In genomic region chr10:63698815-63699205, GRCh38 we compare ENCODE assay signal across 1 cellular context.
TF ChIP-seq lines count a peak whose summit lies in the region.

No MANE protein-coding gene starts in this region.

TF ChIP-seq in HEK293, 187 proteins besides CTCF, POLR2A, EP300 and RAD21 (continued from another document):
- TF ChIP-seq, protein P1, sequence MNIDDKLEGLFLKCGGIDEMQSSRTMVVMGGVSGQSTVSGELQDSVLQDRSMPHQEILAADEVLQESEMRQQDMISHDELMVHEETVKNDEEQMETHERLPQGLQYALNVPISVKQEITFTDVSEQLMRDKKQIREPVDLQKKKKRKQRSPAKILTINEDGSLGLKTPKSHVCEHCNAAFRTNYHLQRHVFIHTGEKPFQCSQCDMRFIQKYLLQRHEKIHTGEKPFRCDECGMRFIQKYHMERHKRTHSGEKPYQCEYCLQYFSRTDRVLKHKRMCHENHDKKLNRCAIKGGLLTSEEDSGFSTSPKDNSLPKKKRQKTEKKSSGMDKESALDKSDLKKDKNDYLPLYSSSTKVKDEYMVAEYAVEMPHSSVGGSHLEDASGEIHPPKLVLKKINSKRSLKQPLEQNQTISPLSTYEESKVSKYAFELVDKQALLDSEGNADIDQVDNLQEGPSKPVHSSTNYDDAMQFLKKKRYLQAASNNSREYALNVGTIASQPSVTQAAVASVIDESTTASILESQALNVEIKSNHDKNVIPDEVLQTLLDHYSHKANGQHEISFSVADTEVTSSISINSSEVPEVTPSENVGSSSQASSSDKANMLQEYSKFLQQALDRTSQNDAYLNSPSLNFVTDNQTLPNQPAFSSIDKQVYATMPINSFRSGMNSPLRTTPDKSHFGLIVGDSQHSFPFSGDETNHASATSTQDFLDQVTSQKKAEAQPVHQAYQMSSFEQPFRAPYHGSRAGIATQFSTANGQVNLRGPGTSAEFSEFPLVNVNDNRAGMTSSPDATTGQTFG (tag by site-specific recombination; IDR thresholded peaks at IDR 0.05; ENCODE audit: borderline replicate concordance) = no peak
- TF ChIP-seq SP7 (tag by site-specific recombination; IDR thresholded peaks at IDR 0.05) = no peak
- TF ChIP-seq BCL11A (tag by site-specific recombination; IDR thresholded peaks at IDR 0.05; ENCODE audit: low read depth) = no peak
- no peak for TF ChIP-seq ZFHX2 (tag by site-specific recombination; conservative IDR thresholded peaks at IDR 0.05)
- TF ChIP-seq ZNF785 (tag by site-specific recombination; IDR thresholded peaks at IDR 0.05) = no peak
- TF ChIP-seq GLI2 (tag by site-specific recombination; IDR thresholded peaks at IDR 0.05; ENCODE audit: borderline replicate concordance, low read depth) = no peak
- TF ChIP-seq ZNF747 (tag by site-specific recombination; IDR thresholded peaks at IDR 0.05) = no peak
- no peak for TF ChIP-seq ZNF664 (tag by site-specific recombination; IDR thresholded peaks at IDR 0.05)
- TF ChIP-seq, protein P2, sequence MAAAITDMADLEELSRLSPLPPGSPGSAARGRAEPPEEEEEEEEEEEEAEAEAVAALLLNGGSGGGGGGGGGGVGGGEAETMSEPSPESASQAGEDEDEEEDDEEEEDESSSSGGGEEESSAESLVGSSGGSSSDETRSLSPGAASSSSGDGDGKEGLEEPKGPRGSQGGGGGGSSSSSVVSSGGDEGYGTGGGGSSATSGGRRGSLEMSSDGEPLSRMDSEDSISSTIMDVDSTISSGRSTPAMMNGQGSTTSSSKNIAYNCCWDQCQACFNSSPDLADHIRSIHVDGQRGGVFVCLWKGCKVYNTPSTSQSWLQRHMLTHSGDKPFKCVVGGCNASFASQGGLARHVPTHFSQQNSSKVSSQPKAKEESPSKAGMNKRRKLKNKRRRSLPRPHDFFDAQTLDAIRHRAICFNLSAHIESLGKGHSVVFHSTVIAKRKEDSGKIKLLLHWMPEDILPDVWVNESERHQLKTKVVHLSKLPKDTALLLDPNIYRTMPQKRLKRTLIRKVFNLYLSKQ (tag by site-specific recombination; IDR thresholded peaks at IDR 0.05; ENCODE audit: borderline replicate concordance) = no peak
- TF ChIP-seq ZNF777 (tag by site-specific recombination; IDR thresholded peaks at IDR 0.05; ENCODE audit: borderline replicate concordance) = no peak
- TF ChIP-seq, protein P3, sequence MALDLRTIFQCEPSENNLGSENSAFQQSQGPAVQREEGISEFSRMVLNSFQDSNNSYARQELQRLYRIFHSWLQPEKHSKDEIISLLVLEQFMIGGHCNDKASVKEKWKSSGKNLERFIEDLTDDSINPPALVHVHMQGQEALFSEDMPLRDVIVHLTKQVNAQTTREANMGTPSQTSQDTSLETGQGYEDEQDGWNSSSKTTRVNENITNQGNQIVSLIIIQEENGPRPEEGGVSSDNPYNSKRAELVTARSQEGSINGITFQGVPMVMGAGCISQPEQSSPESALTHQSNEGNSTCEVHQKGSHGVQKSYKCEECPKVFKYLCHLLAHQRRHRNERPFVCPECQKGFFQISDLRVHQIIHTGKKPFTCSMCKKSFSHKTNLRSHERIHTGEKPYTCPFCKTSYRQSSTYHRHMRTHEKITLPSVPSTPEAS (tag by site-specific recombination; IDR thresholded peaks at IDR 0.05) = no peak
- TF ChIP-seq ZNF555 (tag by site-specific recombination; conservative IDR thresholded peaks at IDR 0.05) = no peak
- TF ChIP-seq PRDM10 (tag by site-specific recombination; IDR thresholded peaks at IDR 0.05) = no peak
- TF ChIP-seq ZNF394 (tag by site-specific recombination; IDR thresholded peaks at IDR 0.05; ENCODE audit: borderline replicate concordance) = no peak
- no peak for TF ChIP-seq SCRT1 (tag by site-specific recombination; IDR thresholded peaks at IDR 0.05; ENCODE audit: borderline replicate concordance)
- TF ChIP-seq ZNF391 (tag by site-specific recombination; IDR thresholded peaks at IDR 0.05; ENCODE audit: borderline replicate concordance, low read depth) = no peak
- TF ChIP-seq ZNF155 (tag by site-specific recombination; IDR thresholded peaks at IDR 0.05) = no peak
- no peak for TF ChIP-seq ZNF521 (tag by site-specific recombination; IDR thresholded peaks at IDR 0.05)
TF ChIP-seq in HEK293: peak in this region for 0.
